Comparison of ENCODE assay signal across 16 cellular contexts in the genomic region with DNA sequence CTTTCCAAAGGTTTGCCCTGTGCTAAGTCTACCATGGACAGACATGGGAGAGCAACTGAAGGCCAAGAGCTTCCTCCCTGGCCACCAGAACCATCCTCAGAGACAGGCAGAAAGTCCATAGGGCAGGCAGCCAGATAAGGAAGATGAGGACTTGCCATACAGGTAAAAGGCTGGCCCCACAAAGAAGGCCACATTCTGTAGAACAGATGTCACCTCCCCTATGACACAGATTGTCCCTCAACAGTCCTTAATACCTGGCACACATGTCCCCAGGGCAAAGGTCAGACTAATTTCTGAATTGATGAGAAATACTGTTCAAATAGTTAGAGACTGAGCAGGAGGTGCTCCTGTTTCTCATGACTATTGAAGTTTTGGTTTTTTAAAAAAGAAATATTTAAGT. TPM values are rescaled to one million over a fixed set of nuclear protein-coding genes. Genes with fewer than 3 reads are reported as not detected.
A peak's percentile ranks its signal among the peaks of the same experiment; 100 is the strongest.
DNase-seq lines count a peak whose midpoint lies in the region; ATAC-seq, FAIRE-seq and TF ChIP-seq lines count a peak whose summit lies in the region.
"Had no signal": no experiment of that assay in that cellular context is flagged by ENCODE, and none has a peak within 500 bp of the region (broad histone marks: within the 10 kb centered on the region; RNA-seq: fewer than 3 reads in every experiment).

No MANE protein-coding gene starts in this region.

- peak; percentile 38 for DNase-seq in DMS53 (lab: John Stamatoyannopoulos, UW)
- DNase-seq in DMS53 treated with DMSO at 0.1 percent for 48 hours (lab: John Stamatoyannopoulos, UW; ENCODE audit: unreplicated experiment) = no peak
- peak; percentile 40 for DNase-seq in ecto neural progenitor cell (ENCODE audit: low spot score)
- DNase-seq in left lobe of liver (ENCODE audit: low spot score) = no peak
- no peak for DNase-seq in progenitor cell of endocrine pancreas (ENCODE audit: low spot score, unreplicated experiment)
- DNase-seq in NCI-H748 treated with DMSO at 0.1 percent for 48 hours (lab: John Stamatoyannopoulos, UW) = no peak
- no peak for DNase-seq in GM19239 (ENCODE audit: insufficient read length, low spot score)
- no peak for DNase-seq in activated CD4-positive, alpha-beta T cell treated with anti-CD3 and anti-CD28 coated beads, Interleukin-2, amount 10 ng/mL, durations not matched to agents 24 days and 14 days
- DNase-seq: AML-193, DMS 273 treated with DMSO at 0.1 percent for 48 hours, GF-D8, H7, NCI-H1417 treated with DMSO at 0.1 percent for 48 hours, NCI-H2081, NCI-H446 treated with DMSO at 0.1 percent for 48 hours, PC-9 had no signal

- ATAC-seq in left lobe of liver = peak; percentile 28

- intact Hi-C loops in activated CD4-positive, alpha-beta T cell treated with anti-CD3 and anti-CD28 coated beads, Interleukin-2, amount 10 ng/mL, durations not matched to agents 24 days and 14 days (cut with micrococcal nuclease) = no loop called here

- peak overlapping the region; percentile 54 for H3K27ac Mint-ChIP-seq in progenitor cell of endocrine pancreas
- no peak overlapping the region for H3K27ac Mint-ChIP-seq in activated CD4-positive, alpha-beta T cell treated with anti-CD3 and anti-CD28 coated beads, Interleukin-2, amount 10 ng/mL, durations not matched to agents 24 days and 14 days

- no peak for FAIRE-seq in GM19239 (lab: Jason Lieb, UNC)

- no peaks in the 10 kb centered on the region for H3K36me3 Mint-ChIP-seq in progenitor cell of endocrine pancreas (ENCODE audit: insufficient read depth)
- H3K36me3 Mint-ChIP-seq in activated CD4-positive, alpha-beta T cell treated with anti-CD3 and anti-CD28 coated beads, Interleukin-2, amount 10 ng/mL, durations not matched to agents 24 days and 14 days (ENCODE audit: low read depth) = no peaks in the 10 kb centered on the region

- peaks cover 12% of the 10 kb centered on the region for H3K27me3 Mint-ChIP-seq in progenitor cell of endocrine pancreas
- no peaks in the 10 kb centered on the region for H3K27me3 Mint-ChIP-seq in activated CD4-positive, alpha-beta T cell treated with anti-CD3 and anti-CD28 coated beads, Interleukin-2, amount 10 ng/mL, durations not matched to agents 24 days and 14 days

- H3K4me3 Mint-ChIP-seq in progenitor cell of endocrine pancreas (ENCODE audit: low read depth) = no peak overlapping the region
- no peak overlapping the region for H3K4me3 Mint-ChIP-seq in activated CD4-positive, alpha-beta T cell treated with anti-CD3 and anti-CD28 coated beads, Interleukin-2, amount 10 ng/mL, durations not matched to agents 24 days and 14 days

- peaks cover 34% of the 10 kb centered on the region for H3K4me1 Mint-ChIP-seq in progenitor cell of endocrine pancreas (ENCODE audit: low read depth)
- no peaks in the 10 kb centered on the region for H3K4me1 Mint-ChIP-seq in activated CD4-positive, alpha-beta T cell treated with anti-CD3 and anti-CD28 coated beads, Interleukin-2, amount 10 ng/mL, durations not matched to agents 24 days and 14 days

- TF ChIP-seq CTCF in progenitor cell of endocrine pancreas (IDR thresholded peaks at IDR 0.05; ENCODE audit: unreplicated experiment) = no peak

- no peaks in the 10 kb centered on the region for H3K9me3 Mint-ChIP-seq in progenitor cell of endocrine pancreas (ENCODE audit: low read depth)
- no peaks in the 10 kb centered on the region for H3K9me3 Mint-ChIP-seq in activated CD4-positive, alpha-beta T cell treated with anti-CD3 and anti-CD28 coated beads, Interleukin-2, amount 10 ng/mL, durations not matched to agents 24 days and 14 days

RNA-seq across cellular contexts. Expression of a gene that starts 52.0 kb away (rescaled TPM):
- 31.5 TPM for total RNA-seq in left lobe of liver
- 25.8 and 27.1 TPM in 2 replicates for total RNA-seq in progenitor cell of endocrine pancreas
- 22.4 and 25.1 TPM in 2 replicates for total RNA-seq in activated CD4-positive, alpha-beta T cell treated with anti-CD3 and anti-CD28 coated beads, Interleukin-2, amount 10 ng/mL, durations not matched to agents 24 days and 14 days

Comparison
In these comparisons a context has a peak if more than half of its experiments do, and no peak if none do; other contexts are left out.
1. DNase-seq: peak in DMS53 (single experiment) and ecto neural progenitor cell (single experiment); none in DMS53 treated with DMSO at 0.1 percent for 48 hours (single experiment), left lobe of liver (single experiment), progenitor cell of endocrine pancreas (single experiment), NCI-H748 treated with DMSO at 0.1 percent for 48 hours (single experiment), GM19239 (single experiment) and activated CD4-positive, alpha-beta T cell treated with anti-CD3 and anti-CD28 coated beads, Interleukin-2, amount 10 ng/mL, durations not matched to agents 24 days and 14 days (single experiment).